18 cellular contexts compared by ENCODE assay signal in the genomic region with DNA sequence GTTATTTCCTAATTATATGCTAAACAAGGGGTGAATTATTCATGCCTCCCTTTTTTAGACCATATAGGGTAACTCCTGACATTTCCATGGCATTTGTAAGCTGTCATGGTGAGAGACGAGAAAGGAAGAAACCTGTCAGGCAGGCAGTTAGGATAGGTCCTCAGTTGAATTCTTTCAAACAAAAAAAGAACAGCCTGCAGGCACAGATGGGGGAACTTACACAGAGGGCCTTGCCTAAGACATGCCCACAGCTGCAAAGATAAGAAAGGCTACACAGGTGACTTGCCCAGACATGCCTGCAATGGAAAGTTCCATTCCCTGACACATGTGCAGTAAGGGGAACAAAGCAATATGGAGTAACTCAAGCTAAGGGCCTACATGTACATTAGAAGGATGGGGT.
"Had no signal": no experiment of that assay in that cellular context is flagged by ENCODE, and none has a peak within 500 bp of the region (broad histone marks: within the 10 kb centered on the region; RNA-seq: fewer than 3 reads in every experiment).

No MANE protein-coding gene starts in this region.

- ATAC-seq: naive thymus-derived CD4-positive, alpha-beta T cell; psoas muscle; sciatic nerve; stimulated activated naive B cell treated with anti-CD40 and anti-IgM and Interleukin-4, amounts not matched to agents 10 μg/mL and 1 μg/mL and 100 μg/mL, for 72 hours; stimulated activated naive CD8-positive, alpha-beta T cell treated with anti-CD3 and anti-CD28 coated beads, Interleukin-15, amount 100 ng/mL, for 72 hours had no signal

- H2AFZ ChIP-seq: hepatocyte had no signal

- H3K4me1 ChIP-seq: colonic mucosa, psoas muscle, testis, transverse colon had no signal

- H3K27me3 Mint-ChIP-seq: naive thymus-derived CD4-positive, alpha-beta T cell; stimulated activated naive B cell treated with anti-CD40 and anti-IgM and Interleukin-4, amounts not matched to agents 10 μg/mL and 1 μg/mL and 100 μg/mL, for 72 hours; stimulated activated naive CD8-positive, alpha-beta T cell treated with anti-CD3 and anti-CD28 coated beads, Interleukin-15, amount 100 ng/mL, for 72 hours had no signal

- H3K79me2 ChIP-seq: hepatocyte had no signal

- DNase-seq: colonic mucosa; dermis blood vessel endothelial cell; erythroblast; foreskin melanocyte; head of caudate nucleus; kidney glomerular epithelial cell; naive thymus-derived CD4-positive, alpha-beta T cell; psoas muscle; retina; stimulated activated CD4-positive, alpha-beta T cell treated with anti-CD3 and anti-CD28 coated beads, Interleukin-2, amount 100 ng/mL, for 24 hours; stimulated activated CD4-positive, alpha-beta T cell treated with anti-CD3 and anti-CD28 coated beads, Interleukin-4, amount 100 ng/mL, for 4 hours; stimulated activated naive B cell treated with anti-CD40 and anti-IgM and Interleukin-4, amounts not matched to agents 10 μg/mL and 1 μg/mL and 100 μg/mL, for 72 hours; stimulated activated naive CD8-positive, alpha-beta T cell treated with anti-CD3 and anti-CD28 coated beads, Interleukin-15, amount 100 ng/mL, for 72 hours; testis; transverse colon had no signal

- H3K27me3 ChIP-seq: colonic mucosa, hepatocyte, neutrophil, testis, transverse colon had no signal

- H3K9me3 ChIP-seq: colonic mucosa, neutrophil, testis had no signal

- H3K4me3 ChIP-seq: colonic mucosa, hepatocyte, psoas muscle, testis, transverse colon had no signal

- H3K4me3 Mint-ChIP-seq: naive thymus-derived CD4-positive, alpha-beta T cell; stimulated activated naive B cell treated with anti-CD40 and anti-IgM and Interleukin-4, amounts not matched to agents 10 μg/mL and 1 μg/mL and 100 μg/mL, for 72 hours; stimulated activated naive CD8-positive, alpha-beta T cell treated with anti-CD3 and anti-CD28 coated beads, Interleukin-15, amount 100 ng/mL, for 72 hours had no signal

- H3K4me1 Mint-ChIP-seq: stimulated activated naive CD8-positive, alpha-beta T cell treated with anti-CD3 and anti-CD28 coated beads, Interleukin-15, amount 100 ng/mL, for 72 hours had no signal

- H3K36me3 ChIP-seq: colonic mucosa, neutrophil, transverse colon had no signal

- H3K4me2 ChIP-seq: hepatocyte had no signal

- H3K27ac Mint-ChIP-seq: naive thymus-derived CD4-positive, alpha-beta T cell; stimulated activated naive B cell treated with anti-CD40 and anti-IgM and Interleukin-4, amounts not matched to agents 10 μg/mL and 1 μg/mL and 100 μg/mL, for 72 hours had no signal

- H3K27ac ChIP-seq: colonic mucosa, hepatocyte, neutrophil, psoas muscle, testis, transverse colon had no signal
